27 cellular contexts compared by ENCODE assay signal in the genomic region with DNA sequence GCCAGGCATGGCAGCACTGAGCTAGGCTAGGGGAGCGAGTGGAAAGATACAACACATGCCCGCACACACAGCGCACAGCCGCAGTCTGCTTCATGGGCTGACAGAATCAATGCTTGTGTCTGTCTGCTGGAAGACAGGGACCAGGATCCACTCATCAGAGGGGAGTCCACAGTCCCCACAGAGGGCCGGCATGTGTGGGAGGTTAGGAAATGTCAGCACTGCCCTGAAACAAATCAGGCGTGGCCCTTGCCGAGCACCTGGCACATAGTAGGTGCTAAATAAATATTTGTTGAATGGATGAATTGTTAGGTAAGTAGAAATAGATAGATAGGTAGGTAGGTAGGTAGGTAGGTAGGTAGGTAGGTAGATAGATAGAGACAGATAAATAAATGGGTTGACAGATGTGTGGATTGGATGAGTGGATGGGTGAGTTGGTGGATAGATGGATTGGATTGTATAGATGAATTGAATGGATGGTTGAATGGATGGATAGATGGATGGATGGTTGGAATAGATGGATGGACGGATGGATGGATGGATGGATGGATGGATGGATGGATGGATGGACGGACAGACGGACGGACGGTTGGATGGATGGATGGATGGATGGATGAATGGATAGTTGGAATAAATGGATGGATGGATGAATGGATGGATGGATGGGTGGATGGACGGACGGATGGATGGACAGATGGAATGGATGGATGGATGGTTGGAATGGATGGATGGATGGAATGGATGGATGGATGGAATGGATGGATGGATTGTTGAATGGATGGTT. TPM values are rescaled to one million over a fixed set of nuclear protein-coding genes. Genes with fewer than 3 reads are reported as not detected.
DNase-seq lines count a peak whose midpoint lies in the region; ATAC-seq, FAIRE-seq and TF ChIP-seq lines count a peak whose summit lies in the region.
"Had no signal": no experiment of that assay in that cellular context is flagged by ENCODE, and none has a peak within 500 bp of the region (broad histone marks: within the 10 kb centered on the region; RNA-seq: fewer than 3 reads in every experiment).

No MANE protein-coding gene starts in this region.

- no peak overlapping the region for H3K4me3 Mint-ChIP-seq in CD14-positive monocyte
- H3K4me3 Mint-ChIP-seq: CD4-positive, alpha-beta T cell had no signal

- no peaks in the 10 kb centered on the region for H3K9me1 ChIP-seq in K562 (ENCODE audit: control insufficient read depth, insufficient read depth, low read length)

- H3K79me1 ChIP-seq in mesenchymal stem cell (replicated peaks; ENCODE audit: low read length, poor library complexity, severe bottlenecking): no peaks in the 10 kb centered on the region

- no peak overlapping the region for H3K18ac ChIP-seq in mesenchymal stem cell (ENCODE audit: low read depth in 1 of 2, low read length in 2 of 2)

- POLR2A ChIA-PET in K562 (lab: Yijun Ruan, JAX): no interaction called here

- CTCF ChIA-PET in K562 (lab: Yijun Ruan, JAX; ENCODE audit: low intra/inter-chr PET ratio): no interaction called here

- no peaks in the 10 kb centered on the region for H3K79me2 ChIP-seq in K562 (ENCODE audit: control insufficient read depth, insufficient read depth, low read length)

- H3K27ac ChIP-seq in K562 (ENCODE audit: extremely low read depth, low read depth, low read length) (no peak overlapping the region), lower lobe of right lung (no peak overlapping the region), mesenchymal stem cell (ENCODE audit: low read length, poor library complexity, severe bottlenecking) (no peak overlapping the region)
- H3K27ac ChIP-seq: BLaER1, PC-9 had no signal

- H2BK15ac ChIP-seq in mesenchymal stem cell (ENCODE audit: low read depth, poor library complexity, severe bottlenecking): no peak overlapping the region

- no peak overlapping the region for H2BK12ac ChIP-seq in mesenchymal stem cell (ENCODE audit: low read length in 2 of 2)

- H3K27me3 ChIP-seq in K562 (ENCODE audit: control insufficient read depth in 2 of 2, insufficient read depth in 2 of 2, low read length in 2 of 2): peaks cover 13 to 64% of the 10 kb centered on the region in 2 experiments; a peak in 3 of 5 replicates
- no peaks in the 10 kb centered on the region for H3K27me3 ChIP-seq in lower lobe of right lung (ENCODE audit: low read depth)
- H3K27me3 ChIP-seq in mesenchymal stem cell (ENCODE audit: control insufficient read depth in 1 of 2, insufficient read depth in 1 of 2, low read length in 2 of 2): peaks cover 7 to 14% of the 10 kb centered on the region in 2 experiments
- H3K27me3 ChIP-seq: BLaER1, MG63 had no signal

- peaks cover 0 to 1% (median under 1%) of the 10 kb centered on the region in 3 donors for H3K27me3 Mint-ChIP-seq in CD14-positive monocyte (ENCODE audit: low read depth in 3 of 3)
- H3K27me3 Mint-ChIP-seq: CD4-positive, alpha-beta T cell had no signal

- no peak for TF ChIP-seq RAD21 in K562 (CRISPR knock-in tag; conservative IDR thresholded peaks at IDR 0.05 in 1 of 2, IDR thresholded peaks at IDR 0.05 in 1 of 2)

- H3K23ac ChIP-seq in mesenchymal stem cell (ENCODE audit: low read length in 2 of 2): no peak overlapping the region

- H3K9me3 Mint-ChIP-seq in CD14-positive monocyte: peaks cover 0 to 2% (median 1%) of the 10 kb centered on the region in 7 donors

- H3K4me3 ChIP-seq in K562 (no peak overlapping the region), lower lobe of right lung (no peak overlapping the region), mesenchymal stem cell (ENCODE audit: insufficient read depth in 1 of 2, low read depth in 1 of 2, low read length in 2 of 2) (no peak overlapping the region)
- H3K4me3 ChIP-seq: BLaER1, GM12878, MG63, PC-9 had no signal

- no peaks in the 10 kb centered on the region; the same call in 1 of the 2 replicates for H3K9me3 ChIP-seq in K562 (replicated peaks; ENCODE audit: control insufficient read depth, insufficient read depth, low read depth, low read length)
- peaks cover 1% of the 10 kb centered on the region for H3K9me3 ChIP-seq in lower lobe of right lung
- H3K9me3 ChIP-seq in mesenchymal stem cell (ENCODE audit: control insufficient read depth, low read length): peaks cover 14% of the 10 kb centered on the region
- H3K9me3 ChIP-seq: MG63 had no signal

- no peak overlapping the region for H3K27ac Mint-ChIP-seq in CD14-positive monocyte
- H3K27ac Mint-ChIP-seq: CD4-positive, alpha-beta T cell had no signal

- peak; percentile 19 for DNase-seq in Right ventricle myocardium superior
- no peak for DNase-seq in left cardiac atrium
- no peak for DNase-seq in K562 (ENCODE audit: extremely low read depth in 1 of 4, low spot score in 3 of 4)
- peak; percentile 11 for DNase-seq in lower lobe of right lung
- no peak for DNase-seq in mesenchymal stem cell
- no peak for DNase-seq in CD14-positive monocyte (ENCODE audit: low spot score)
- DNase-seq: CD4-positive, alpha-beta T cell; KG1; MG63; NCI-H1694; NCI-H2029 treated with DMSO at 0.1 percent for 48 hours; NCI-H446 treated with DMSO at 0.1 percent for 48 hours; NCI-H526; NCI-H82; NK-92 treated with Interleukin-12 subunit alpha and Interleukin-12 subunit beta, amount 100 ng/mL, for 24 hours; PC-9; SHP77 treated with DMSO at 0.1 percent for 48 hours had no signal

- H2BK120ac ChIP-seq in mesenchymal stem cell (ENCODE audit: low read depth, low read length): no peak overlapping the region

- H3K4ac ChIP-seq in mesenchymal stem cell (ENCODE audit: low read depth in 1 of 2, low read length in 2 of 2): no peak overlapping the region

- ATAC-seq in Right ventricle myocardium superior (ENCODE audit: poor library complexity) (no peak), left cardiac atrium (no peak), K562 (no peak), lower lobe of right lung (no peak), GM18511 (IDR thresholded peaks at IDR 0.05; ENCODE audit: unreplicated experiment) (no peak)
- ATAC-seq: GM12878 had no signal

- no peak overlapping the region for H4K8ac ChIP-seq in mesenchymal stem cell (ENCODE audit: low read length)

- no peaks in the 10 kb centered on the region for H3K36me3 Mint-ChIP-seq in CD14-positive monocyte

- no peak overlapping the region for H2AFZ ChIP-seq in K562 (ENCODE audit: low read depth, low read length)
- H2AFZ ChIP-seq in mesenchymal stem cell (ENCODE audit: low read depth, low read length): no peak overlapping the region
- H2AFZ ChIP-seq: PC-9 had no signal

- no peak for TF ChIP-seq EP300 in K562 (IDR thresholded peaks at IDR 0.05; ENCODE audit: low read length)

- in situ Hi-C loops in K562 (cut with MboI): no loop called here

- no peak for TF ChIP-seq CTCF in K562 (IDR thresholded peaks at IDR 0.05 in 2 of 3, conservative IDR thresholded peaks at IDR 0.05 in 1 of 3; ENCODE audit: insufficient read depth in 2 of 3, low read depth in 1 of 3, low read length in 3 of 3)
- TF ChIP-seq CTCF in lower lobe of right lung (IDR thresholded peaks at IDR 0.05): no peak
- TF ChIP-seq CTCF in CD14-positive monocyte (IDR thresholded peaks at IDR 0.05): no peak

- H3K4me1 ChIP-seq in K562 (replicated peaks in 1 of 2; ENCODE audit: control insufficient read depth in 2 of 2, insufficient read depth in 2 of 2, low read length in 2 of 2) (peaks cover 0 to 20% of the 10 kb centered on the region in 2 experiments; a peak in 2 of 5 replicates), lower lobe of right lung (no peaks in the 10 kb centered on the region), mesenchymal stem cell (ENCODE audit: control insufficient read depth, insufficient read depth, low read depth, low read length) (no peaks in the 10 kb centered on the region)

- no peak overlapping the region for H3K14ac ChIP-seq in mesenchymal stem cell (ENCODE audit: low read length in 2 of 2)

- BruUV-seq in K562 (replicated peaks; lab: Mats Ljungman, UMichigan): no TSS peak

- no peak overlapping the region for H2BK5ac ChIP-seq in mesenchymal stem cell (ENCODE audit: low read depth, low read length, poor library complexity, severe bottlenecking)

- H3K4me2 ChIP-seq in K562 (ENCODE audit: insufficient read depth, low read length) (no peak overlapping the region), mesenchymal stem cell (ENCODE audit: low read length, poor library complexity, severe bottlenecking) (no peak overlapping the region)
- H3K4me2 ChIP-seq: BLaER1, PC-9 had no signal

- 9% methylated on average over 10 of the region's 14 CpGs for WGBS in K562 (ENCODE audit: insufficient coverage, low coverage, missing lambda C conversion rate)
- 88% methylated on average over 14 of the region's 14 CpGs for WGBS in mesenchymal stem cell

- H4K20me1 ChIP-seq in K562 (replicated peaks; ENCODE audit: control insufficient read depth, insufficient read depth, low read length): 0 out of 2 replicates have a peak, but pooled peaks cover 5% of the 10 kb centered on the region
- H4K20me1 ChIP-seq: BLaER1 had no signal

- H3K4me1 Mint-ChIP-seq in CD14-positive monocyte: no peaks in the 10 kb centered on the region

- TF ChIP-seq POLR2A in K562 (conservative IDR thresholded peaks at IDR 0.05): no peak

- H3K36me3 ChIP-seq in K562 (ENCODE audit: control insufficient read depth, insufficient read depth, low read length): no peaks in the 10 kb centered on the region
- no peaks in the 10 kb centered on the region for H3K36me3 ChIP-seq in lower lobe of right lung
- no peaks in the 10 kb centered on the region for H3K36me3 ChIP-seq in mesenchymal stem cell (ENCODE audit: control insufficient read depth in 1 of 2, insufficient read depth in 2 of 2, low read depth in 1 of 2, low read length in 2 of 2)
- H3K36me3 ChIP-seq: BLaER1, MG63 had no signal

- no peak for FAIRE-seq in K562 (lab: Jason Lieb, UNC)
- FAIRE-seq: A204.1, D721Med, G401.6, GM12878 had no signal

- intact Hi-C loops in Right ventricle myocardium superior (cut with DNase I): no loop called here
- intact Hi-C loops in left cardiac atrium (cut with DNase I): no loop called here
- intact Hi-C loops in K562 (cut with micrococcal nuclease): no loop called here
- intact Hi-C loops in lower lobe of right lung (cut with DNase I): no loop called here
- intact Hi-C loops in CD14-positive monocyte (cut with micrococcal nuclease): no loop called here

- H4K91ac ChIP-seq in mesenchymal stem cell (ENCODE audit: low read length): no peak overlapping the region

- no peak overlapping the region for H2AK5ac ChIP-seq in mesenchymal stem cell (ENCODE audit: low read length, severe bottlenecking)

- no peak overlapping the region for H3K9ac ChIP-seq in K562 (ENCODE audit: insufficient read depth in 1 of 2, low read depth in 2 of 2, low read length in 2 of 2)
- H3K9ac ChIP-seq in mesenchymal stem cell (ENCODE audit: low read length): no peak overlapping the region
- H3K9ac ChIP-seq: BLaER1 had no signal

RNA-seq across cellular contexts. Expression of gene SLC22A12, which starts 3.3 kb away (rescaled TPM):
- total RNA-seq in Right ventricle myocardium superior (not detected), left cardiac atrium (not detected), K562 (2014; rRNA removed) (not detected in 2 replicates), K562 (2014; rRNA removed; fragmentation: Illumina TruSeq; extraction: Trizol) (not detected in 2 replicates), K562 (2015; rRNA removed; fragmentation: Illumina TruSeq; extraction: Trizol) (not detected in 2 replicates), K562 (2021) (not detected in 2 replicates), lower lobe of right lung (not detected)
- total RNA-seq in K562 (2011; cell fraction: chromatin; rRNA removed; ENCODE audit: low replicate concordance): not detected in 2 replicates
- not detected in 2 replicates for total RNA-seq in K562 (2011; cell fraction: nucleolus; rRNA removed)
- not detected in 2 replicates for total RNA-seq in K562 (2011; cell fraction: nucleoplasm; rRNA removed)
- polyA plus RNA-seq in K562 (2011; rRNA removed) (not detected in 2 replicates), K562 (2014; fragmentation: Illumina TruSeq; extraction: Trizol) (not detected in 2 replicates), K562 (2014; fragmentation: Nextera tagmentation; extraction: Ambion mirVana) (not detected), K562 (2014; rRNA removed) (not detected in 2 replicates), CD14-positive monocyte (not detected)
- not detected in 2 replicates for polyA plus RNA-seq in K562 (2011; cell fraction: cytosol; rRNA removed)
- polyA plus RNA-seq in K562 (2011; cell fraction: nucleus; rRNA removed): not detected in 2 replicates
- not detected in 2 replicates for polyA plus RNA-seq in K562 (2012)
- not detected in 2 replicates for polyA minus RNA-seq in K562 (2011; rRNA and poly(A)+ RNA removed)
- polyA minus RNA-seq in K562 (2011; cell fraction: cytosol; rRNA and poly(A)+ RNA removed): not detected in 2 replicates
- polyA minus RNA-seq in K562 (2011; cell fraction: nucleus; rRNA and poly(A)+ RNA removed): not detected in 2 replicates
- polyA plus RNA-seq in mesenchymal stem cell (2013, experiment 1 of 2): not detected
- not detected for polyA plus RNA-seq in mesenchymal stem cell (2013, experiment 2 of 2)
- total RNA-seq: CD4-positive, alpha-beta T cell; GM12878; H7; HT-29; PC-9; RPMI7951 had no signal
- polyA plus RNA-seq: AG04450, GM12878 had no signal

RNA-seq across cellular contexts. Expression of gene SLC22A11, which starts 38.6 kb away (rescaled TPM):
- total RNA-seq in Right ventricle myocardium superior: not detected
- not detected for total RNA-seq in left cardiac atrium
- 0.39 TPM in 1 of 2 replicates, not detected in the other for total RNA-seq in K562 (2011; cell fraction: chromatin; rRNA removed; ENCODE audit: low replicate concordance)
- 0.17 and 0.26 TPM in 2 replicates for total RNA-seq in K562 (2011; cell fraction: nucleolus; rRNA removed)
- 0.44 TPM in 1 of 2 replicates, not detected in the other for total RNA-seq in K562 (2011; cell fraction: nucleoplasm; rRNA removed)
- not detected in 2 replicates for total RNA-seq in K562 (2014; rRNA removed)
- not detected in 2 replicates for total RNA-seq in K562 (2014; rRNA removed; fragmentation: Illumina TruSeq; extraction: Trizol)
- not detected in 2 replicates for total RNA-seq in K562 (2015; rRNA removed; fragmentation: Illumina TruSeq; extraction: Trizol)
- total RNA-seq in K562 (2021): not detected in 2 replicates
- 0.07 TPM in 1 of 2 replicates, not detected in the other for polyA plus RNA-seq in K562 (2011; rRNA removed)
- polyA plus RNA-seq in K562 (2011; cell fraction: cytosol; rRNA removed): 0.09 TPM in 1 of 2 replicates, not detected in the other
- polyA plus RNA-seq in K562 (2011; cell fraction: nucleus; rRNA removed): 0.08 and 0.28 TPM in 2 replicates
- polyA plus RNA-seq in K562 (2012): 0.05 and 0.08 TPM in 2 replicates
- not detected in 2 replicates for polyA plus RNA-seq in K562 (2014; fragmentation: Illumina TruSeq; extraction: Trizol)
- not detected for polyA plus RNA-seq in K562 (2014; fragmentation: Nextera tagmentation; extraction: Ambion mirVana)
- polyA plus RNA-seq in K562 (2014; rRNA removed): 0.07 TPM in 1 of 2 replicates, not detected in the other
- not detected in 2 replicates for polyA minus RNA-seq in K562 (2011; rRNA and poly(A)+ RNA removed)
- polyA minus RNA-seq in K562 (2011; cell fraction: cytosol; rRNA and poly(A)+ RNA removed): not detected in 2 replicates
- polyA minus RNA-seq in K562 (2011; cell fraction: nucleus; rRNA and poly(A)+ RNA removed): not detected in 2 replicates
- total RNA-seq in lower lobe of right lung: not detected
- polyA plus RNA-seq in mesenchymal stem cell (2013, experiment 1 of 2): not detected
- polyA plus RNA-seq in mesenchymal stem cell (2013, experiment 2 of 2): not detected
- not detected for polyA plus RNA-seq in CD14-positive monocyte
- total RNA-seq: CD4-positive, alpha-beta T cell; GM12878; H7; RPMI7951 had no signal
- polyA plus RNA-seq: AG04450 had no signal

Comparison
In these comparisons a context has a peak if more than half of its experiments do, and no peak if none do; other contexts are left out.
1. DNase-seq: peak in Right ventricle myocardium superior (single experiment) and lower lobe of right lung (single experiment); none in left cardiac atrium (single experiment), K562 (0 of 4), mesenchymal stem cell (single experiment) and CD14-positive monocyte (single experiment).